In the genomic region with DNA sequence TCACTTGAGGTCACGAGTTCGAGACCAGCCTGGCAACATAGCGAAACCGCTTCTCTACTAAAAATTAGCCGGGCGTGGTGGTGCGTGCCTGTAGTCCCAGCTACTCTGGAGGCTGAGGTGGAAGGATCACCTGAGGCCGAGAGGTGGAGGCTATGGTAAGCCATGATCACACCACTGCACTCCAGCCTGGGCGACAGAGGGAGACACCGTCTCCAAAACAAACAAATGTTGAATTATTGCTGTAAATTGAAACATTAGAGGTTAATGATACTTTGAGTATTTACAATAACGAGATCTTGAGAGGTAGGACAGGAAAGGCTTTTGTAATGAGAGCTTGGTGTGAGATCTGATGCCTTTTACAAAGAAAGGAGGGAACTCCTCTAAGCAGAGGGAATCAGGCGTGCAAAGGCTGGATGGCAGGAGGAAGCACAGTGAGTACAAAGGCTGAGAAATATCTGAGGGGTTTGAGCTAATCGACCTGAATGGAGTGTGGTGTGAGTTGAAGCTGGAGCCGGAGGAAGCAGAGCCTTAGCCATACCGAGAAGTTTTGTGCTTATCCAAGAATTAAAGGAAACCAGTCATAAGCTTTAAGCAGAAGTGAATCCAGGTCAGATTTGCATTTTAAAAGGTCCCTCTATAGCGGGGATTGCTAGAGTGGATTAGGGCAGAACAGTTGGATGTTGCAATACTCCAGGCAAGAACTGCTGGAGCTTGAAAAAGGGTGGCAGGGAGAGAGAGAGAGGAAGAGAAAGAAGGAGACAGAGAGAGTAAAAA, we compare ENCODE assay signal across 9 cellular contexts. TPM values are rescaled to one million over a fixed set of nuclear protein-coding genes. Genes with fewer than 3 reads are reported as not detected.
A peak's percentile ranks its signal among the peaks of the same experiment; 100 is the strongest.
DNase-seq lines count a peak whose midpoint lies in the region; ATAC-seq and TF ChIP-seq lines count a peak whose summit lies in the region.
"Had no signal": no experiment of that assay in that cellular context is flagged by ENCODE, and none has a peak within 500 bp of the region (broad histone marks: within the 10 kb centered on the region; RNA-seq: fewer than 3 reads in every experiment).

No MANE protein-coding gene starts in this region.

- ATAC-seq in GM21529 (IDR thresholded peaks at IDR 0.05; ENCODE audit: unreplicated experiment), result peak; percentile 31
- no peak for ATAC-seq in central memory CD8-positive, alpha-beta T cell (replicated peaks; ENCODE audit: extremely low read depth, poor library complexity, severe bottlenecking)
- peak; percentile 45 to 55 for ATAC-seq in lower lobe of right lung
- no peak for ATAC-seq in GM21447 (IDR thresholded peaks at IDR 0.05; ENCODE audit: unreplicated experiment)

- H3K4me1 ChIP-seq in ACC112 (ENCODE audit: control insufficient read depth, insufficient read depth, low read length, unreplicated experiment) (peaks cover 8% of the 10 kb centered on the region), lower lobe of right lung (peaks cover 26% of the 10 kb centered on the region), tibial artery (peaks cover 0 to 19% (median 14%) of the 10 kb centered on the region in 4 donors)

- no peaks in the 10 kb centered on the region for H3K27me3 Mint-ChIP-seq in central memory CD8-positive, alpha-beta T cell

- H3K27me3 ChIP-seq in ACC112 (ENCODE audit: insufficient read depth, low read length) (no peaks in the 10 kb centered on the region), lower lobe of right lung (ENCODE audit: low read depth) (no peaks in the 10 kb centered on the region), tibial artery (no peaks in the 10 kb centered on the region)

- intact Hi-C loops in lower lobe of right lung (cut with DNase I) (no loop called here), tibial artery (cut with DNase I; ENCODE audit: low total_unique reads) (loop anchor here (2.0 kb wide), 1 partner anchor 13 kb away; a partner anchor contains a TSS)

- no peak for TF ChIP-seq CTCF in lower lobe of right lung (IDR thresholded peaks at IDR 0.05)
- no peak for TF ChIP-seq CTCF in tibial artery (IDR thresholded peaks at IDR 0.05)

- H3K27ac Mint-ChIP-seq in central memory CD8-positive, alpha-beta T cell (ENCODE audit: low read depth), result peak overlapping the region; percentile 99

- H3K79me2 ChIP-seq in ACC112 (ENCODE audit: control insufficient read depth, insufficient read depth, low read length, unreplicated experiment), result peaks cover 73% of the 10 kb centered on the region

- H3K4me3 ChIP-seq in ACC112 (ENCODE audit: low read depth, low read length) (peak overlapping the region; percentile 87), lower lobe of right lung (peak overlapping the region; percentile 95), tibial artery (peak overlapping the region; percentile 84 to 90)

- peak overlapping the region; percentile 86 for H2AFZ ChIP-seq in ACC112 (ENCODE audit: low read length, unreplicated experiment)

- DNase-seq in NOMO-1 treated with DMSO at 0.1 percent for 48 hours (lab: John Stamatoyannopoulos, UW; ENCODE audit: unreplicated experiment) (peak; percentile 96), lower lobe of right lung (no peak), tibial artery (peak in 1 of 2 donors; percentile 60), HPDE6-E6E7 (ENCODE audit: extremely low spot score) (no peak)
- no peak for DNase-seq in central memory CD8-positive, alpha-beta T cell (ENCODE audit: low spot score in 2 of 2)

- peak overlapping the region; percentile 79 for H3K27ac ChIP-seq in ACC112 (ENCODE audit: low read depth, low read length)
- H3K27ac ChIP-seq in lower lobe of right lung, result peak overlapping the region; percentile 95
- H3K27ac ChIP-seq in tibial artery, result peak overlapping the region; percentile 90 to 92

- H3K36me3 Mint-ChIP-seq in central memory CD8-positive, alpha-beta T cell (ENCODE audit: insufficient read depth), result peaks cover 22% of the 10 kb centered on the region

- peak overlapping the region; percentile 97 for H3K4me3 Mint-ChIP-seq in central memory CD8-positive, alpha-beta T cell

- peaks cover 37% of the 10 kb centered on the region for H3K4me1 Mint-ChIP-seq in central memory CD8-positive, alpha-beta T cell

- H3K36me3 ChIP-seq in ACC112 (ENCODE audit: insufficient read depth, low read length) (no peaks in the 10 kb centered on the region), lower lobe of right lung (peaks cover 5% of the 10 kb centered on the region), tibial artery (no peaks in the 10 kb centered on the region)

- no peaks in the 10 kb centered on the region for H3K9me3 ChIP-seq in lower lobe of right lung
- H3K9me3 ChIP-seq in tibial artery, result no peaks in the 10 kb centered on the region

- H3K9me3 Mint-ChIP-seq in central memory CD8-positive, alpha-beta T cell, result no peaks in the 10 kb centered on the region

RNA-seq across cellular contexts. Expression of a gene that starts 1.1 kb away (rescaled TPM):
- 12.8 TPM for total RNA-seq in lower lobe of right lung

RNA-seq across cellular contexts. Expression of a gene that starts 1.2 kb away (rescaled TPM):
- 3.2 TPM for total RNA-seq in lower lobe of right lung

RNA-seq across cellular contexts. Expression of a gene that starts 12.5 kb away (rescaled TPM):
- total RNA-seq in lower lobe of right lung, result 15.4 TPM

RNA-seq across cellular contexts. Expression of a gene that starts 21.3 kb away (rescaled TPM):
- total RNA-seq in lower lobe of right lung, result not detected
- total RNA-seq: left cardiac atrium had no signal

RNA-seq across cellular contexts. Expression of a gene that starts 43.3 kb away (rescaled TPM):
- total RNA-seq in lower lobe of right lung, result 0.77 TPM

Comparison
In these comparisons a context has a peak if more than half of its experiments do, and no peak if none do; other contexts are left out.
1. ATAC-seq: peak in GM21529 (single experiment) and lower lobe of right lung (2 of 2); none in central memory CD8-positive, alpha-beta T cell (single experiment) and GM21447 (single experiment).
2. Peak in every context shown above with its lines, with median percentiles within 50 percentile points of each other: H3K27ac ChIP-seq and H3K4me3 ChIP-seq.